1 cellular context compared by ENCODE assay signal in the genomic region with DNA sequence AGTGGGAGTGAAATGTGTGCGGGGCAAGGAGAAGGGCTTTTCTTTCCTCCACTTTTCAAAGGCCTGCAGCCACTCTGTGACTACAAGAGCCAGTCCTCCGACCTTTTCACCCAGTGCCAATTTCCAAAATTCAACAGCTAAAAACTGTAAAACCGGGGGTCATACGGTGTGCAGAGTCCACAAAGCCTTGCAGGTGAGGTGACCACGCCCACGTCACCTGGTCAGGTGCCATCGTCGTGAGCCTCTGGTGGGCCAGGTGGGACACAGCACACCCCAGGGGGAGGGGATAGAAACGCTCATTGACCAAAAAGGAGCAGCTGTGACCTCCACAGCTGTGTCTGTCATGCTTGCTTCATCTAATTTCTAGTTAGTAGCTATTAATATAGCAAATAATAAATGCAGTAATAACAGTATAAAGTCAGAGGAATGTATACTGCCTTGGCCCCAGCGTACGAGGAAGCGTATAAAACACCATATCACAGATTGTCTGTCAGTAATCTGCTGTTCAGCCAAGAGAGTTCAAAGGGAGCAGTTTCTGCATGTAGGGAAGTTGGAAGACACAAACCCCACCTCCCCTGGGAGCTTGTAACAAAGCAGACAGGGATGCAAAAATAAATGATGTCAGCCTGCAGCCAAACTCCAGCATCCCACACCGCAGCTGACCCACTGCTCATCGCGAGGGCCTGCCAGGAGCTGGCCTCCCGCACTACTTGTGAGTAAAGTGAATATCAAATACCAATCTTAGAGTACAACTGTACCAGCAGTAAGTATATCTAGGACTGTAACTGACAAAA.
TF ChIP-seq lines count a peak whose summit lies in the region.

No MANE protein-coding gene starts in this region.

TF ChIP-seq in H1, 55 proteins besides CTCF, POLR2A, EP300 and RAD21 (continued from another document):
- TF ChIP-seq, protein P1, sequence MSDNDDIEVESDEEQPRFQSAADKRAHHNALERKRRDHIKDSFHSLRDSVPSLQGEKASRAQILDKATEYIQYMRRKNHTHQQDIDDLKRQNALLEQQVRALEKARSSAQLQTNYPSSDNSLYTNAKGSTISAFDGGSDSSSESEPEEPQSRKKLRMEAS (IDR thresholded peaks at IDR 0.05), result no peak
- TF ChIP-seq KDM1A (IDR thresholded peaks at IDR 0.05; ENCODE audit: borderline replicate concordance, low read length) (no peak), PHF8 (conservative IDR thresholded peaks at IDR 0.05; ENCODE audit: low read depth, low read length) (no peak), NRF1 (IDR thresholded peaks at IDR 0.05; ENCODE audit: low read depth, low read length) (no peak), FOSL1 (IDR thresholded peaks at IDR 0.05; ENCODE audit: insufficient read depth, low read depth, low read length) (no peak), EGR1 (IDR thresholded peaks at IDR 0.05; ENCODE audit: borderline replicate concordance, low read depth, low read length) (no peak), SP2 (IDR thresholded peaks at IDR 0.05; ENCODE audit: low read length) (no peak), ZNF274 (IDR thresholded peaks at IDR 0.05; ENCODE audit: borderline replicate concordance, extremely low read depth, low read length) (no peak), SUZ12 (IDR thresholded peaks at IDR 0.05; ENCODE audit: low read length) (no peak), RBBP5 (IDR thresholded peaks at IDR 0.05; ENCODE audit: borderline replicate concordance, low read depth, low read length) (no peak)
TF ChIP-seq in H1: peak in this region for 0.
